Comparison of ENCODE assay signal across 36 cellular contexts in genomic region chr16:3248596-3248995, GRCh38. TPM values are rescaled to one million over a fixed set of nuclear protein-coding genes. Genes with fewer than 3 reads are reported as not detected.
"Had no signal": no experiment of that assay in that cellular context is flagged by ENCODE, and none has a peak within 500 bp of the region (broad histone marks: within the 10 kb centered on the region; RNA-seq: fewer than 3 reads in every experiment).

No MANE protein-coding gene starts in this region.

- H3K9me3 ChIP-seq: ascending aorta had no signal

- FAIRE-seq: bronchial epithelial cell, TTC549 had no signal

- DNase-seq: activated B cell treated with CpG ODN at 0.5 μM for 24 hours; activated CD4-positive, alpha-beta memory T cell treated with anti-CD3 and anti-CD28 coated beads for 36 hours; activated CD4-positive, alpha-beta T cell treated with anti-CD3 and anti-CD28 coated beads for 4 hours; activated CD4-positive, alpha-beta T cell treated with anti-CD3 and anti-CD28 coated beads, Interleukin-2, amount 10 ng/mL, durations not matched to agents 24 days and 14 days; activated CD4-positive, alpha-beta T cell treated with anti-CD3 and anti-CD28 coated beads, Interleukin-2, amount 50 U/mL, for 1 hour; activated CD4-positive, alpha-beta T cell treated with anti-CD3 and anti-CD28 coated beads, Interleukin-2, amount 50 U/mL, for 4 hours; activated CD4-positive, CD25-positive, alpha-beta regulatory T cell treated with anti-CD3 and anti-CD28 coated beads, Interleukin-2, amount 50 U/mL, for 72 hours; activated CD8-positive, alpha-beta memory T cell treated with anti-CD3 and anti-CD28 coated beads, Interleukin-2, amount 50 U/mL, for 48 hours; activated CD8-positive, alpha-beta T cell treated with anti-CD3 and anti-CD28 coated beads for 36 hours; activated effector memory CD4-positive, alpha-beta T cell treated with Interleukin-2 at 50 U/mL for 16 hours; activated gamma-delta T cell; activated naive CD4-positive, alpha-beta T cell treated with anti-CD3 and anti-CD28 coated beads, Interleukin-2, amount 10 ng/mL, durations not matched to agents 7 days and 5 days; activated naive CD4-positive, alpha-beta T cell treated with Interleukin-2 at 50 U/mL for 16 hours; activated naive CD8-positive, alpha-beta T cell treated with anti-CD3 and anti-CD28 coated beads, Interleukin-2, amount 10 ng/mL, durations not matched to agents 7 days and 5 days; activated naive CD8-positive, alpha-beta T cell treated with anti-CD3 and anti-CD28 coated beads, Interleukin-2, amount 50 U/mL, for 24 hours; activated T-cell treated with anti-CD3 and anti-CD28 coated beads, Interleukin-2, amount 50 U/mL, for 24 hours; activated T-cell treated with anti-CD3 and anti-CD28 coated beads, Interleukin-2, amount 50 U/mL, for 48 hours; amygdala; anterior cingulate cortex; caudate nucleus; cerebellar nuclear complex; T-helper 1 cell; T-helper 2 cell; T-helper 9 cell had no signal

- ATAC-seq: activated CD8-positive, alpha-beta T cell treated with anti-CD3 and anti-CD28 coated beads for 36 hours; activated naive CD8-positive, alpha-beta T cell treated with anti-CD3 and anti-CD28 coated beads, Interleukin-2, amount 50 U/mL, for 24 hours had no signal

- H3K9me3 Mint-ChIP-seq: activated B cell treated with CpG ODN at 0.5 μM for 24 hours; activated CD4-positive, alpha-beta memory T cell treated with anti-CD3 and anti-CD28 coated beads for 36 hours; activated CD8-positive, alpha-beta T cell treated with anti-CD3 and anti-CD28 coated beads for 36 hours; activated naive CD4-positive, alpha-beta T cell treated with anti-CD3 and anti-CD28 coated beads, Interleukin-2, amount 50 U/mL, for 24 hours; activated naive CD8-positive, alpha-beta T cell treated with anti-CD3 and anti-CD28 coated beads, Interleukin-2, amount 50 U/mL, for 24 hours; activated T-cell treated with anti-CD3 and anti-CD28 coated beads, Interleukin-2, amount 50 U/mL, for 24 hours; activated T-helper 2 cell treated with anti-CD3 and anti-CD28 coated beads, Interferon-gamma antibody, Interleukin-2, Interleukin-4, amounts not matched to agents 10 μg/mL and 5 μg/mL and 100 μg/mL, durations not matched to agents 14 hours and 24 hours and 36 hours; central memory CD8-positive, alpha-beta T cell; T-helper 2 cell treated with Interferon-gamma antibody and Interleukin-4, amounts not matched to agents 5 μg/mL and 100 μg/mL, for 36 hours had no signal

- H3K27ac Mint-ChIP-seq: activated B cell treated with CpG ODN at 0.5 μM for 24 hours; activated CD4-positive, alpha-beta memory T cell treated with anti-CD3 and anti-CD28 coated beads for 36 hours; activated CD4-positive, alpha-beta T cell treated with anti-CD3 and anti-CD28 coated beads, Interleukin-2, amount 10 ng/mL, durations not matched to agents 24 days and 14 days; activated CD8-positive, alpha-beta T cell treated with anti-CD3 and anti-CD28 coated beads for 36 hours; activated naive CD4-positive, alpha-beta T cell treated with anti-CD3 and anti-CD28 coated beads, Interleukin-2, amount 10 ng/mL, durations not matched to agents 7 days and 5 days; activated naive CD4-positive, alpha-beta T cell treated with anti-CD3 and anti-CD28 coated beads, Interleukin-2, amount 50 U/mL, for 24 hours; activated naive CD8-positive, alpha-beta T cell; activated naive CD8-positive, alpha-beta T cell treated with anti-CD3 and anti-CD28 coated beads, Interleukin-2, amount 10 ng/mL, durations not matched to agents 7 days and 5 days; activated naive CD8-positive, alpha-beta T cell treated with anti-CD3 and anti-CD28 coated beads, Interleukin-2, amount 50 U/mL, for 24 hours; activated T-cell treated with anti-CD3 and anti-CD28 coated beads, Interleukin-2, amount 50 U/mL, for 24 hours; activated T-helper 2 cell treated with anti-CD3 and anti-CD28 coated beads, Interferon-gamma antibody, Interleukin-2, Interleukin-4, amounts not matched to agents 10 μg/mL and 5 μg/mL and 100 μg/mL, durations not matched to agents 14 hours and 24 hours and 36 hours; brain; T-helper 1 cell treated with Interleukin-12 subunit alpha and Interleukin-12 subunit beta and Interleukin-4 antibody, amounts not matched to agents 30 μg/mL and 1 μg/mL, for 36 hours; T-helper 2 cell treated with Interferon-gamma antibody and Interleukin-4, amounts not matched to agents 5 μg/mL and 100 μg/mL, for 36 hours had no signal

- H3K4me1 ChIP-seq: ascending aorta had no signal

- H3K27me3 ChIP-seq: ascending aorta, cardiac muscle cell had no signal

- H3K4me1 Mint-ChIP-seq: activated B cell treated with CpG ODN at 0.5 μM for 24 hours; activated CD4-positive, alpha-beta T cell treated with anti-CD3 and anti-CD28 coated beads, Interleukin-2, amount 10 ng/mL, durations not matched to agents 24 days and 14 days; activated naive CD4-positive, alpha-beta T cell treated with anti-CD3 and anti-CD28 coated beads, Interleukin-2, amount 10 ng/mL, durations not matched to agents 7 days and 5 days; activated naive CD4-positive, alpha-beta T cell treated with anti-CD3 and anti-CD28 coated beads, Interleukin-2, amount 50 U/mL, for 24 hours; brain; central memory CD8-positive, alpha-beta T cell had no signal

- H3K36me3 ChIP-seq: ascending aorta, cardiac muscle cell had no signal

- H3K4me3 Mint-ChIP-seq: activated B cell treated with CpG ODN at 0.5 μM for 24 hours; activated CD4-positive, alpha-beta memory T cell treated with anti-CD3 and anti-CD28 coated beads for 36 hours; activated CD4-positive, alpha-beta T cell treated with anti-CD3 and anti-CD28 coated beads, Interleukin-2, amount 10 ng/mL, durations not matched to agents 24 days and 14 days; activated CD8-positive, alpha-beta T cell treated with anti-CD3 and anti-CD28 coated beads for 36 hours; activated naive CD4-positive, alpha-beta T cell treated with anti-CD3 and anti-CD28 coated beads, Interleukin-2, amount 10 ng/mL, durations not matched to agents 7 days and 5 days; activated naive CD4-positive, alpha-beta T cell treated with anti-CD3 and anti-CD28 coated beads, Interleukin-2, amount 50 U/mL, for 24 hours; activated naive CD8-positive, alpha-beta T cell; activated naive CD8-positive, alpha-beta T cell treated with anti-CD3 and anti-CD28 coated beads, Interleukin-2, amount 10 ng/mL, durations not matched to agents 7 days and 5 days; activated naive CD8-positive, alpha-beta T cell treated with anti-CD3 and anti-CD28 coated beads, Interleukin-2, amount 50 U/mL, for 24 hours; activated T-cell treated with anti-CD3 and anti-CD28 coated beads, Interleukin-2, amount 50 U/mL, for 24 hours; brain; central memory CD8-positive, alpha-beta T cell; T-helper 1 cell treated with Interleukin-12 subunit alpha and Interleukin-12 subunit beta and Interleukin-4 antibody, amounts not matched to agents 30 μg/mL and 1 μg/mL, for 36 hours; T-helper 2 cell treated with Interferon-gamma antibody and Interleukin-4, amounts not matched to agents 5 μg/mL and 100 μg/mL, for 36 hours had no signal

- H3K4me3 ChIP-seq: ascending aorta, cardiac muscle cell had no signal

- H3K27ac ChIP-seq: ascending aorta, cardiac muscle cell, VCaP had no signal

- H3K36me3 Mint-ChIP-seq: activated CD4-positive, alpha-beta memory T cell treated with anti-CD3 and anti-CD28 coated beads for 36 hours; activated naive CD4-positive, alpha-beta T cell treated with anti-CD3 and anti-CD28 coated beads, Interleukin-2, amount 10 ng/mL, durations not matched to agents 7 days and 5 days; activated naive CD4-positive, alpha-beta T cell treated with anti-CD3 and anti-CD28 coated beads, Interleukin-2, amount 50 U/mL, for 24 hours; activated naive CD8-positive, alpha-beta T cell; activated naive CD8-positive, alpha-beta T cell treated with anti-CD3 and anti-CD28 coated beads, Interleukin-2, amount 10 ng/mL, durations not matched to agents 7 days and 5 days; brain had no signal

RNA-seq across cellular contexts. Expression of gene MEFV, which starts 7.8 kb away (rescaled TPM):
- total RNA-seq: activated B cell treated with CpG ODN at 0.5 μM for 24 hours; activated CD4-positive, alpha-beta T cell treated with anti-CD3 and anti-CD28 coated beads, Interleukin-2, amount 10 ng/mL, durations not matched to agents 24 days and 14 days; activated CD8-positive, alpha-beta T cell treated with anti-CD3 and anti-CD28 coated beads for 36 hours; bronchial epithelial cell; cardiac muscle cell had no signal
- polyA plus RNA-seq: cardiac muscle cell had no signal
